28 cellular contexts compared by ENCODE assay signal in genomic region chr9:20495133-20495532, GRCh38.
"Had no signal": no experiment of that assay in that cellular context is flagged by ENCODE, and none has a peak within 500 bp of the region (broad histone marks: within the 10 kb centered on the region; RNA-seq: fewer than 3 reads in every experiment).

No MANE protein-coding gene starts in this region.

- H3K27ac Mint-ChIP-seq: activated CD4-positive, alpha-beta memory T cell treated with anti-CD3 and anti-CD28 coated beads for 36 hours; activated CD4-positive, alpha-beta T cell treated with anti-CD3 and anti-CD28 coated beads, Interleukin-2, amount 10 ng/mL, durations not matched to agents 7 days and 5 days; activated naive CD4-positive, alpha-beta T cell treated with anti-CD3 and anti-CD28 coated beads for 36 hours; activated naive CD8-positive, alpha-beta T cell had no signal

- H3K36me3 ChIP-seq: cardiac muscle cell, MG63 had no signal

- H3K9ac ChIP-seq: SK-N-SH had no signal

- H3K9me2 ChIP-seq: SK-N-SH had no signal

- FAIRE-seq: astrocyte had no signal

- H3K9me3 Mint-ChIP-seq: activated CD4-positive, alpha-beta memory T cell treated with anti-CD3 and anti-CD28 coated beads for 36 hours; activated CD4-positive, alpha-beta T cell treated with anti-CD3 and anti-CD28 coated beads, Interleukin-2, amount 10 ng/mL, durations not matched to agents 7 days and 5 days; activated naive CD4-positive, alpha-beta T cell treated with anti-CD3 and anti-CD28 coated beads for 36 hours; activated T-cell treated with anti-CD3 and anti-CD28 coated beads, Interleukin-2, amount 50 U/mL, for 4 hours had no signal

- H3K27ac ChIP-seq: VCaP had no signal

- H3K9me3 ChIP-seq: MG63, SK-N-SH had no signal

- DNase-seq: activated CD4-positive, alpha-beta memory T cell treated with anti-CD3 and anti-CD28 coated beads for 36 hours; activated CD4-positive, alpha-beta T cell treated with anti-CD3 and anti-CD28 coated beads, Interleukin-2, amount 10 ng/mL, durations not matched to agents 7 days and 5 days; activated CD4-positive, CD25-positive, alpha-beta regulatory T cell; activated CD8-positive, alpha-beta memory T cell treated with anti-CD3 and anti-CD28 coated beads for 24 hours; activated gamma-delta T cell; activated naive CD4-positive, alpha-beta T cell treated with anti-CD3 and anti-CD28 coated beads for 36 hours; activated T-cell treated with anti-CD3 and anti-CD28 coated beads, Interleukin-2, amount 50 U/mL, for 4 hours; amygdala; MG63; MV-4-11; NCI-H1092 treated with DMSO at 0.1 percent for 48 hours; NCI-H1417 treated with DMSO at 0.1 percent for 48 hours; NCI-H1694; NCI-H2029 treated with DMSO at 0.1 percent for 48 hours; NCI-H446 treated with DMSO at 0.1 percent for 48 hours; NCI-H526; NCI-H82; OCI-M1; RPMI8226; SK-N-SH; T-helper 1 cell had no signal

- H3K36me3 Mint-ChIP-seq: activated naive CD8-positive, alpha-beta T cell had no signal

- H3K27me3 ChIP-seq: cardiac muscle cell, MG63 had no signal

- H3K4me3 Mint-ChIP-seq: activated CD4-positive, alpha-beta memory T cell treated with anti-CD3 and anti-CD28 coated beads for 36 hours; activated CD4-positive, alpha-beta T cell treated with anti-CD3 and anti-CD28 coated beads, Interleukin-2, amount 10 ng/mL, durations not matched to agents 7 days and 5 days; activated naive CD4-positive, alpha-beta T cell treated with anti-CD3 and anti-CD28 coated beads for 36 hours; activated naive CD8-positive, alpha-beta T cell; activated T-cell treated with anti-CD3 and anti-CD28 coated beads, Interleukin-2, amount 50 U/mL, for 4 hours had no signal

- ATAC-seq: activated T-cell treated with anti-CD3 and anti-CD28 coated beads, Interleukin-2, amount 50 U/mL, for 4 hours; Panc1; Right ventricle myocardium inferior had no signal

- H3K27me3 Mint-ChIP-seq: activated CD4-positive, alpha-beta memory T cell treated with anti-CD3 and anti-CD28 coated beads for 36 hours; activated CD4-positive, alpha-beta T cell treated with anti-CD3 and anti-CD28 coated beads, Interleukin-2, amount 10 ng/mL, durations not matched to agents 7 days and 5 days; activated naive CD8-positive, alpha-beta T cell; brain had no signal

- H3K4me2 ChIP-seq: SK-N-SH had no signal

- H3K4me3 ChIP-seq: cardiac muscle cell, MG63 had no signal
